28 cellular contexts compared by ENCODE assay signal in genomic region chr2:8517850-8518480, GRCh38.
DNase-seq lines count a peak whose midpoint lies in the region; ATAC-seq and TF ChIP-seq lines count a peak whose summit lies in the region.
"Had no signal": no experiment of that assay in that cellular context is flagged by ENCODE, and none has a peak within 500 bp of the region (broad histone marks: within the 10 kb centered on the region; RNA-seq: fewer than 3 reads in every experiment).

No MANE protein-coding gene starts in this region.

- no peak for TF ChIP-seq EP300 in transverse colon (IDR thresholded peaks at IDR 0.05; ENCODE audit: low read depth)

- no peaks in the 10 kb centered on the region for H3K27me3 ChIP-seq in BLaER1 treated with 17β-estradiol and CSF1 and Interleukin-3, amounts not matched to agents 10 nM and 100 nM
- H3K27me3 ChIP-seq in transverse colon = no peaks in the 10 kb centered on the region
- H3K27me3 ChIP-seq: heart right ventricle, vagina had no signal

- no peak for TF ChIP-seq CTCF in transverse colon (IDR thresholded peaks at IDR 0.05)

- DNase-seq in DMS53 treated with DMSO at 0.1 percent for 48 hours (lab: John Stamatoyannopoulos, UW; ENCODE audit: unreplicated experiment) (peak; percentile 70), SHP77 treated with DMSO at 0.1 percent for 48 hours (lab: John Stamatoyannopoulos, UW) (peak; percentile 43), left lobe of liver (ENCODE audit: low spot score) (no peak), transverse colon (no peak), germinal center (ENCODE audit: low spot score) (no peak)
- DNase-seq: activated B cell treated with CpG ODN at 0.5 μM for 24 hours; activated effector memory CD4-positive, alpha-beta T cell treated with Interleukin-2 at 50 U/mL for 16 hours; activated naive CD8-positive, alpha-beta T cell treated with anti-CD3 and anti-CD28 coated beads, Interleukin-2, amount 10 ng/mL, durations not matched to agents 7 days and 5 days; activated T-cell treated with anti-CD3 and anti-CD28 coated beads for 4 hours; GDM1; HCEC 1CT; heart right ventricle; Karpas-422; left colon; naive thymus-derived CD4-positive, alpha-beta T cell; NCI-H1048; NCI-H1694 treated with DMSO at 0.1 percent for 48 hours; NCI-H82; OCI-M1; stimulated activated CD4-positive, alpha-beta T cell treated with anti-CD3 and anti-CD28 coated beads, Interleukin-4, amount 100 ng/mL, for 4 hours; stimulated activated naive CD8-positive, alpha-beta T cell treated with anti-CD3 and anti-CD28 coated beads, Interleukin-15, Interleukin-2, amounts not matched to agents 100 U/mL and 50 U/mL, for 24 hours; T1000 had no signal

- ATAC-seq in left lobe of liver = peak; percentile 32
- ATAC-seq in GM21717 (IDR thresholded peaks at IDR 0.05; ENCODE audit: unreplicated experiment) = no peak
- ATAC-seq: heart right ventricle; left colon; naive thymus-derived CD4-positive, alpha-beta T cell; right cardiac atrium; stimulated activated naive CD8-positive, alpha-beta T cell treated with anti-CD3 and anti-CD28 coated beads, Interleukin-15, Interleukin-2, amounts not matched to agents 100 U/mL and 50 U/mL, for 24 hours had no signal

- in situ Hi-C loops in transverse colon (cut with MboI; ENCODE audit: low pct_ligation_motif_present in 1 of 4, low pct_unique_long_range_greater_than_20kb in 1 of 4, low sequenced_read_pairs in 3 of 4) = no loop called here

- no peaks in the 10 kb centered on the region for H4K20me1 ChIP-seq in BLaER1 treated with 17β-estradiol and CSF1 and Interleukin-3, amounts not matched to agents 10 nM and 100 nM

- TF ChIP-seq POLR2A in transverse colon (IDR thresholded peaks at IDR 0.05) = no peak

- H3K9me3 ChIP-seq in BLaER1 treated with 17β-estradiol and CSF1 and Interleukin-3, amounts not matched to agents 10 nM and 100 nM (replicated peaks in 1 of 11) = peaks cover 0 to 19% (median 13%) of the 10 kb centered on the region in 11 experiments; a peak in 19 of 22 replicates
- no peaks in the 10 kb centered on the region for H3K9me3 ChIP-seq in transverse colon
- H3K9me3 ChIP-seq: thoracic aorta, vagina had no signal

- no peak overlapping the region; a peak in 1 of 20 replicates for H3K4me3 ChIP-seq in BLaER1 treated with 17β-estradiol and CSF1 and Interleukin-3, amounts not matched to agents 10 nM and 100 nM
- H3K4me3 ChIP-seq in transverse colon = no peak overlapping the region
- H3K4me3 ChIP-seq: heart right ventricle, thoracic aorta, vagina had no signal

- peaks cover 88 to 98% (median 94%) of the 10 kb centered on the region in 10 experiments for H3K4me1 ChIP-seq in BLaER1 treated with 17β-estradiol and CSF1 and Interleukin-3, amounts not matched to agents 10 nM and 100 nM
- H3K4me1 ChIP-seq in transverse colon = peaks cover 0 to 13% (median 5%) of the 10 kb centered on the region in 4 donors

- WGBS in transverse colon (ENCODE audit: low coverage in 1 of 2), 2 donors = 88% methylated on average over 11 of the region's 16 CpGs; no CpG with 5 or more reads in 1 of the 2 donors

- H3K9ac ChIP-seq in BLaER1 treated with 17β-estradiol and CSF1 and Interleukin-3, amounts not matched to agents 10 nM and 100 nM = peak overlapping the region in 2 of 11 experiments; percentile 6 to 30; a peak in 4 of 22 replicates

- H3K4me2 ChIP-seq in BLaER1 treated with 17β-estradiol and CSF1 and Interleukin-3, amounts not matched to agents 10 nM and 100 nM = peak overlapping the region; percentile 53 to 90 (median 69)

- intact Hi-C loops in transverse colon (cut with DNase I; ENCODE audit: low total_unique reads) = no loop called here

- no peaks in the 10 kb centered on the region for H3K36me3 ChIP-seq in BLaER1 treated with 17β-estradiol and CSF1 and Interleukin-3, amounts not matched to agents 10 nM and 100 nM
- no peaks in the 10 kb centered on the region for H3K36me3 ChIP-seq in transverse colon
- H3K36me3 ChIP-seq: heart right ventricle, thoracic aorta, vagina had no signal

- H3K27ac ChIP-seq in BLaER1 treated with 17β-estradiol and CSF1 and Interleukin-3, amounts not matched to agents 10 nM and 100 nM = peak overlapping the region in 6 of 11 experiments; percentile 20 to 52 (median 36); a peak in 8 of 22 replicates
- no peak overlapping the region for H3K27ac ChIP-seq in transverse colon
- H3K27ac ChIP-seq: epithelial cell of prostate, thoracic aorta, vagina had no signal

Comparison
In these comparisons a context has a peak if more than half of its experiments do, and no peak if none do; other contexts are left out.
1. H3K27ac ChIP-seq: peak in BLaER1 treated with 17β-estradiol and CSF1 and Interleukin-3, amounts not matched to agents 10 nM and 100 nM (6 of 11); none in transverse colon (0 of 4).
2. DNase-seq: peak in DMS53 treated with DMSO at 0.1 percent for 48 hours (single experiment) and SHP77 treated with DMSO at 0.1 percent for 48 hours (single experiment); none in left lobe of liver (single experiment), transverse colon (single experiment) and germinal center (single experiment).